ENCODE assay signal across 9 cellular contexts in the genomic region with DNA sequence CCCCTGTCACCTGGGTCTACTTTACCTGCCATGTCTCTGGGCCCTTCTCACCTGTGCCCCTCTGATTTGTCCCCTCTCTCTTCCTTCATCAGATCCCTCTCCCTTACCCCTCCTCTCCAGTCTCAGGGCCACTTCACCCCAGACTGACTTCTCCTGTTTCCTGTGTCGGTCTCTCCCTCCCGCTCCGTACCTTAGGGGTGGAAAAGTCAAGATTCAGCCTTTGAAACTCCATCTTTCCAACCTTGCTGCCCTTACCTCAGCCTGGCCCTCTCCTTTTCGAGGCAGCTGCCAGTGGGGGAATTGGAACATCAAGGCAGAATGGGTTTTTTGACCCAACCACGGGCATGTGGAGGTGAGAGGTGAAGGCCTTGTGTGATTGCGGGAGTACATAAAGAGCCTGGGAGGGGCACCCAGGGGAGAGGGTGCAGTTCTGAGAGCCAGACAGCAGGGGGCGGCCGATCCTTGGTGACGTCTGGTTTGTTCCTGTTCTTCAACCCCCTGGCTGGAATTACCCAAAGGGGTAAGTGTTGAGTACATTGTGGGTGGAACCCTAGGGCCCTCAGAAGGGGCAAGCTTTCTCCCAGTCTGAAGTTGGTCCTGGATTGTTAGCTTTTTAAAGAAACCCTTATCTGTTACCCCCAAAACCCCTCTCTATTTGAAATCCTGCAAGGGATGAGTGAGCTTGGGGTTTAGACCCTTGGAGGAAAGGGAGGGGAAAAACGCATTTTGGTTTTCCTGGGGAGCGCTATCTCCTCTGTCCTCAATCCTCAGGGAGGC. TPM values are rescaled to one million over a fixed set of nuclear protein-coding genes. Genes with fewer than 3 reads are reported as not detected.
A peak's percentile ranks its signal among the peaks of the same experiment; 100 is the strongest.
DNase-seq lines count a peak whose midpoint lies in the region; ATAC-seq, FAIRE-seq and TF ChIP-seq lines count a peak whose summit lies in the region.
"Had no signal": no experiment of that assay in that cellular context is flagged by ENCODE, and none has a peak within 500 bp of the region (broad histone marks: within the 10 kb centered on the region; RNA-seq: fewer than 3 reads in every experiment).

No MANE protein-coding gene starts in this region.

- no TSS peak for BruUV-seq in PC-9 (replicated peaks; lab: Mats Ljungman, UMichigan)

- H3K9me2 ChIP-seq in PC-9 (ENCODE audit: insufficient read depth) = no peaks in the 10 kb centered on the region

- POLR2A ChIA-PET in PC-9 (lab: Charles Lee; ENCODE audit: unreplicated experiment) = no interaction called here

- H3K4me1 Mint-ChIP-seq in activated T-cell treated with anti-CD3 and anti-CD28 coated beads, Interleukin-2, amount 50 U/mL, for 72 hours (ENCODE audit: low read depth) = no peaks in the 10 kb centered on the region

- H3K36me3 Mint-ChIP-seq in activated T-cell treated with anti-CD3 and anti-CD28 coated beads, Interleukin-2, amount 50 U/mL, for 72 hours (ENCODE audit: insufficient read depth in 2 of 2) = no peaks in the 10 kb centered on the region

- CTCF ChIA-PET in PC-9 (lab: Charles Lee) = interaction anchor here (0.7 to 2.2 kb wide), 3 partner anchors 48 to 241 kb away, joined by 3 to 14 read pairs (median 5); partner anchors contain the start of gene EFCAB14

- peak; percentile 78 for FAIRE-seq in GM12891 (lab: Jason Lieb, UNC)

- H3K36me3 ChIP-seq in PC-9 (ENCODE audit: low read depth) = no peaks in the 10 kb centered on the region

- H3K27me3 Mint-ChIP-seq in activated T-cell treated with anti-CD3 and anti-CD28 coated beads, Interleukin-2, amount 50 U/mL, for 72 hours (ENCODE audit: low read depth) = peaks cover 11% of the 10 kb centered on the region

- 0 out of 2 replicates have a peak, but pooled peaks cover 5% of the 10 kb centered on the region for H3K27me3 ChIP-seq in PC-9 (ENCODE audit: insufficient read depth, low read depth)

- H3K27ac Mint-ChIP-seq in activated T-cell treated with anti-CD3 and anti-CD28 coated beads, Interleukin-2, amount 50 U/mL, for 72 hours = no peak overlapping the region

- H3K27ac ChIP-seq in PC-9 = no peak overlapping the region

- peak; percentile 81 to 87 for ATAC-seq in activated T-cell treated with anti-CD3 and anti-CD28 coated beads, Interleukin-2, amount 50 U/mL, for 72 hours (replicated peaks in 1 of 2)
- no peak for ATAC-seq in HG02623 (IDR thresholded peaks at IDR 0.05; ENCODE audit: unreplicated experiment)

- DNase-seq in GM12891 (ENCODE audit: insufficient read length, low spot score) (peak; percentile 90), HUDEP-2 (lab: John Stamatoyannopoulos, UW; ENCODE audit: unreplicated experiment in 76 of 76) (peak in 65 of 76 experiments; percentile 4 to 84 (median 57)), PC-9 (peak; percentile 46 to 82), fibroblast of mammary gland (ENCODE audit: low read depth) (peak; percentile 71), non-pigmented ciliary epithelial cell (ENCODE audit: low read depth) (peak; percentile 11), stromal cell of bone marrow (ENCODE audit: low read depth) (peak; percentile 36)
- DNase-seq in activated T-cell treated with anti-CD3 and anti-CD28 coated beads, Interleukin-2, amount 50 U/mL, for 72 hours = peak; percentile 76 to 86

- H4K20me1 ChIP-seq in PC-9 (ENCODE audit: insufficient read depth) = no peaks in the 10 kb centered on the region

- no peak overlapping the region for H3K4me3 Mint-ChIP-seq in activated T-cell treated with anti-CD3 and anti-CD28 coated beads, Interleukin-2, amount 50 U/mL, for 72 hours

- H3K4me3 ChIP-seq in PC-9 = no peak overlapping the region
- no peak overlapping the region for H3K4me3 ChIP-seq in fibroblast of mammary gland (ENCODE audit: control insufficient read depth, low read depth, low read length)

- H2AFZ ChIP-seq in PC-9 = no peak overlapping the region

- H3K4me1 ChIP-seq in PC-9 (replicated peaks; ENCODE audit: insufficient read depth) = peaks cover 9% of the 10 kb centered on the region; the same call in 1 of the 2 replicates

- TF ChIP-seq POLR2A in GM12891 (IDR thresholded peaks at IDR 0.05; ENCODE audit: low read depth, low read length) = no peak

- no peaks in the 10 kb centered on the region for H3K79me2 ChIP-seq in PC-9 (ENCODE audit: low read depth)

- no peaks in the 10 kb centered on the region for H3K9me3 Mint-ChIP-seq in activated T-cell treated with anti-CD3 and anti-CD28 coated beads, Interleukin-2, amount 50 U/mL, for 72 hours

- peak; percentile 96 for TF ChIP-seq CTCF in PC-9 (conservative IDR thresholded peaks at IDR 0.05)
- peak; percentile 93 for TF ChIP-seq CTCF in fibroblast of mammary gland (conservative IDR thresholded peaks at IDR 0.05; ENCODE audit: control insufficient read depth, insufficient read depth, low read depth, low read length)

- intact Hi-C loops in PC-9 (cut with micrococcal nuclease; ENCODE audit: unreplicated experiment) = loop anchor here (1.0 to 5.0 kb wide), 3 partner anchors 30 to 70 kb away; no protein-coding TSS in a partner anchor

- no peaks in the 10 kb centered on the region for H3K9me3 ChIP-seq in PC-9 (ENCODE audit: insufficient read depth, low read depth)

- no peak overlapping the region for H3K4me2 ChIP-seq in PC-9

- no peaks in the 10 kb centered on the region for H3F3A ChIP-seq in PC-9 (ENCODE audit: insufficient read depth, low read depth)

TF ChIP-seq in GM12891, 5 proteins besides CTCF, POLR2A, EP300 and RAD21:
- TF ChIP-seq TAF1 (IDR thresholded peaks at IDR 0.05; ENCODE audit: low read depth, low read length) (no peak), PAX5 (IDR thresholded peaks at IDR 0.05; ENCODE audit: insufficient read depth, low read length, severe bottlenecking) (no peak), POU2F2 (IDR thresholded peaks at IDR 0.05; ENCODE audit: low read depth, low read length) (no peak), SPI1 (IDR thresholded peaks at IDR 0.05; ENCODE audit: low read depth, low read length) (no peak), POLR2AphosphoS5 (IDR thresholded peaks at IDR 0.05; ENCODE audit: low read depth, low read length) (no peak)

RNA-seq across cellular contexts. Expression of gene DMBX1, which starts 12.3 kb away (rescaled TPM):
- polyA plus RNA-seq in GM12891 (2012; ENCODE audit: low read depth, missing spikeins) = not detected
- 0.79 and 1.0 TPM in 2 replicates for total RNA-seq in PC-9 (2021)
- total RNA-seq in activated T-cell treated with anti-CD3 and anti-CD28 coated beads, Interleukin-2, amount 50 U/mL, for 72 hours = under 1 TPM in 1 of 2 donors, not detected in 1; 0.37 TPM
- total RNA-seq: mononuclear cell had no signal

Comparison
In these comparisons a context has a peak if more than half of its experiments do, and no peak if none do; other contexts are left out.
1. DNase-seq: peak in every context shown above with its lines; median percentile 90 in GM12891; 81 in activated T-cell treated with anti-CD3 and anti-CD28 coated beads, Interleukin-2, amount 50 U/mL, for 72 hours; 71 in fibroblast of mammary gland; 64 in PC-9; 57 in HUDEP-2; 36 in stromal cell of bone marrow; 11 in non-pigmented ciliary epithelial cell.